ENCODE assay signal across 16 cellular contexts in the genomic region with DNA sequence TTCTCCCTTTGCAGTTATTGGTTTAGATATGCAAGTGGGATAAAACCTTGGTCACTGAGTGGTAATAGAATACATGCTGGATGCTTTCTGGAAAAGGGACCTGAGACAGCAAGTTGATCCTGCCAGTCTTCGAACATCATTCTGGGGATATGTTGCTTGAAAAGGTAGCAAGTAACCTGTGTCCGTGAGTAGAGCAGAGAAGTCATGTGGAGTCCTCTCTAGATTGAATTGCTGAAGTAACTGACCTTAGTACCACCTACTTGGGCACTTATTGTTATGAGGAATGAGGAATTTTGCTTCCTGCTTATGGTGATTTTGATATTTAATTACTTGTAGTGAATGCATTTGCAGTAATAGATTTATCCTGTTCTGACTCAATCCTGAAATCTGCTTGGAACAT.
DNase-seq lines count a peak whose midpoint lies in the region; ATAC-seq and TF ChIP-seq lines count a peak whose summit lies in the region.
"Had no signal": no experiment of that assay in that cellular context is flagged by ENCODE, and none has a peak within 500 bp of the region (broad histone marks: within the 10 kb centered on the region; RNA-seq: fewer than 3 reads in every experiment).

No MANE protein-coding gene starts in this region.

- intact Hi-C loops in psoas muscle (cut with DNase I), result no loop called here

- CTCF ChIA-PET in WTC11 (lab: Charles Lee), result no interaction called here

- peaks cover 35% of the 10 kb centered on the region for H3K4me1 Mint-ChIP-seq in WTC11
- H3K4me1 Mint-ChIP-seq: CD4-positive, CD25-positive, alpha-beta regulatory T cell had no signal

- POLR2A ChIA-PET in WTC11 (lab: Charles Lee), result no interaction called here

- H3K27me3 Mint-ChIP-seq in WTC11 (ENCODE audit: low read depth), result no peaks in the 10 kb centered on the region
- H3K27me3 Mint-ChIP-seq: CD4-positive, CD25-positive, alpha-beta regulatory T cell had no signal

- peak; percentile 66 for ATAC-seq in WTC11
- no peak for ATAC-seq in psoas muscle
- ATAC-seq in GM19023 (IDR thresholded peaks at IDR 0.05; ENCODE audit: unreplicated experiment), result no peak
- ATAC-seq: CD8-positive, alpha-beta T cell; HCT116 had no signal

- WGBS in psoas muscle, 3 donors, result 56 to 80% (median 67%) methylated on average over 2 of the region's 2 CpGs

- no peak overlapping the region for H3K4me3 Mint-ChIP-seq in WTC11
- H3K4me3 Mint-ChIP-seq: CD4-positive, CD25-positive, alpha-beta regulatory T cell; CD8-positive, alpha-beta T cell; H9 had no signal

- no peak overlapping the region for H3K9ac ChIP-seq in HUES48 (ENCODE audit: low read depth, low read length)
- H3K9ac ChIP-seq in iPS-18a (ENCODE audit: low read length), result no peak overlapping the region

- TF ChIP-seq CTCF in WTC11 (IDR thresholded peaks at IDR 0.05) (no peak), psoas muscle (IDR thresholded peaks at IDR 0.05) (no peak)

- H3K9me3 ChIP-seq in HUES48 (ENCODE audit: control insufficient read depth, insufficient read depth, low read length), result no peaks in the 10 kb centered on the region
- H3K9me3 ChIP-seq in iPS-18a (ENCODE audit: control insufficient read depth, low read depth, low read length), result no peaks in the 10 kb centered on the region
- no peaks in the 10 kb centered on the region for H3K9me3 ChIP-seq in psoas muscle
- H3K9me3 ChIP-seq: Caco-2 had no signal

- H3K4me3 ChIP-seq in HUES48 (ENCODE audit: low read depth, low read length), result 0 out of 2 replicates have a peak overlapping the region, but pooled peaks have one; percentile 16
- peak overlapping the region; percentile 8 for H3K4me3 ChIP-seq in iPS-18a (ENCODE audit: low read length)
- H3K4me3 ChIP-seq in psoas muscle, result no peak overlapping the region

- H3K36me3 ChIP-seq in HUES48 (ENCODE audit: control insufficient read depth, insufficient read depth, low read length) (no peaks in the 10 kb centered on the region), iPS-18a (ENCODE audit: control insufficient read depth, low read depth, low read length) (no peaks in the 10 kb centered on the region), psoas muscle (ENCODE audit: insufficient read depth in 1 of 2, low read depth in 1 of 2) (no peaks in the 10 kb centered on the region)

- no peak overlapping the region for H3K27ac Mint-ChIP-seq in WTC11
- H3K27ac Mint-ChIP-seq: CD4-positive, CD25-positive, alpha-beta regulatory T cell; CD8-positive, alpha-beta T cell had no signal

- H3K27me3 ChIP-seq in HUES48 (ENCODE audit: control insufficient read depth, insufficient read depth, low read length), result no peaks in the 10 kb centered on the region
- no peaks in the 10 kb centered on the region for H3K27me3 ChIP-seq in iPS-18a (ENCODE audit: control insufficient read depth, insufficient read depth, low read length)
- no peaks in the 10 kb centered on the region for H3K27me3 ChIP-seq in psoas muscle (ENCODE audit: insufficient read depth in 3 of 3, low read length in 2 of 3)

- H3K9me3 Mint-ChIP-seq in WTC11, result no peaks in the 10 kb centered on the region
- H3K9me3 Mint-ChIP-seq: H9 had no signal

- peak overlapping the region; percentile 58 for H3K27ac ChIP-seq in HUES48 (ENCODE audit: low read depth, low read length)
- H3K27ac ChIP-seq in iPS-18a (ENCODE audit: low read length), result no peak overlapping the region
- H3K27ac ChIP-seq in psoas muscle, result peak overlapping the region; percentile 72
- H3K27ac ChIP-seq: C4-2B had no signal

- no peaks in the 10 kb centered on the region for H3K36me3 Mint-ChIP-seq in WTC11
- H3K36me3 Mint-ChIP-seq: CD4-positive, CD25-positive, alpha-beta regulatory T cell; CD8-positive, alpha-beta T cell had no signal

- no peak for DNase-seq in WTC11 (ENCODE audit: low spot score)
- DNase-seq in psoas muscle, result no peak
- DNase-seq in stimulated activated CD4-positive, alpha-beta T cell treated with anti-CD3 and anti-CD28 coated beads, Interleukin-4, amount 100 ng/mL, for 1 hour, result no peak
- no peak for DNase-seq in stimulated activated CD8-positive, alpha-beta memory T cell treated with anti-CD3 and anti-CD28 coated beads, Interleukin-4, amount 100 ng/mL, for 48 hours
- DNase-seq: Caco-2; CD4-positive, CD25-positive, alpha-beta regulatory T cell; CD8-positive, alpha-beta T cell; DMS153; DMS79 treated with DMSO at 0.1 percent for 48 hours; GF-D8; H9 had no signal

- peaks cover 36% of the 10 kb centered on the region for H3K4me1 ChIP-seq in HUES48 (ENCODE audit: control insufficient read depth, insufficient read depth, low read length)
- peaks cover 29% of the 10 kb centered on the region for H3K4me1 ChIP-seq in iPS-18a (ENCODE audit: control insufficient read depth, low read depth, low read length)
- H3K4me1 ChIP-seq in psoas muscle, result no peaks in the 10 kb centered on the region
- H3K4me1 ChIP-seq: Caco-2 had no signal

TF ChIP-seq in WTC11, 78 proteins besides CTCF, POLR2A, EP300 and RAD21:
- TF ChIP-seq USF2 (CRISPR knock-in tag; IDR thresholded peaks at IDR 0.05), result 0 out of 2 replicates have a peak, but pooled peaks have one; percentile 10
- TF ChIP-seq, protein P1, sequence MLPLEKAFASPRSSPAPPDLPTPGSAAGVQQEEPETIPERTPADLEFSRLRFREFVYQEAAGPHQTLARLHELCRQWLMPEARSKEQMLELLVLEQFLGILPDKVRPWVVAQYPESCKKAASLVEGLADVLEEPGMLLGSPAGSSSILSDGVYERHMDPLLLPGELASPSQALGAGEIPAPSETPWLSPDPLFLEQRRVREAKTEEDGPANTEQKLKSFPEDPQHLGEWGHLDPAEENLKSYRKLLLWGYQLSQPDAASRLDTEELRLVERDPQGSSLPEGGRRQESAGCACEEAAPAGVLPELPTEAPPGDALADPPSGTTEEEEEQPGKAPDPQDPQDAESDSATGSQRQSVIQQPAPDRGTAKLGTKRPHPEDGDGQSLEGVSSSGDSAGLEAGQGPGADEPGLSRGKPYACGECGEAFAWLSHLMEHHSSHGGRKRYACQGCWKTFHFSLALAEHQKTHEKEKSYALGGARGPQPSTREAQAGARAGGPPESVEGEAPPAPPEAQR (CRISPR knock-in tag; IDR thresholded peaks at IDR 0.05), result no peak
- TF ChIP-seq ETV6 (CRISPR knock-in tag; IDR thresholded peaks at IDR 0.05), result no peak
- TF ChIP-seq, protein P2, sequence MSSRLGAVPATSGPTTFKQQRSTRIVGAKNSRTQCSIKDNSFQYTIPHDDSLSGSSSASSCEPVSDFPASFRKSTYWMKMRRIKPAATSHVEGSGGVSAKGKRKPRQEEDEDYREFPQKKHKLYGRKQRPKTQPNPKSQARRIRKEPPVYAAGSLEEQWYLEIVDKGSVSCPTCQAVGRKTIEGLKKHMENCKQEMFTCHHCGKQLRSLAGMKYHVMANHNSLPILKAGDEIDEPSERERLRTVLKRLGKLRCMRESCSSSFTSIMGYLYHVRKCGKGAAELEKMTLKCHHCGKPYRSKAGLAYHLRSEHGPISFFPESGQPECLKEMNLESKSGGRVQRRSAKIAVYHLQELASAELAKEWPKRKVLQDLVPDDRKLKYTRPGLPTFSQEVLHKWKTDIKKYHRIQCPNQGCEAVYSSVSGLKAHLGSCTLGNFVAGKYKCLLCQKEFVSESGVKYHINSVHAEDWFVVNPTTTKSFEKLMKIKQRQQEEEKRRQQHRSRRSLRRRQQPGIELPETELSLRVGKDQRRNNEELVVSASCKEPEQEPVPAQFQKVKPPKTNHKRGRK (CRISPR knock-in tag; IDR thresholded peaks at IDR 0.05; ENCODE audit: borderline replicate concordance), result no peak
TF ChIP-seq in WTC11: peak in this region for 1.
